29 cellular contexts compared by ENCODE assay signal in the genomic region with DNA sequence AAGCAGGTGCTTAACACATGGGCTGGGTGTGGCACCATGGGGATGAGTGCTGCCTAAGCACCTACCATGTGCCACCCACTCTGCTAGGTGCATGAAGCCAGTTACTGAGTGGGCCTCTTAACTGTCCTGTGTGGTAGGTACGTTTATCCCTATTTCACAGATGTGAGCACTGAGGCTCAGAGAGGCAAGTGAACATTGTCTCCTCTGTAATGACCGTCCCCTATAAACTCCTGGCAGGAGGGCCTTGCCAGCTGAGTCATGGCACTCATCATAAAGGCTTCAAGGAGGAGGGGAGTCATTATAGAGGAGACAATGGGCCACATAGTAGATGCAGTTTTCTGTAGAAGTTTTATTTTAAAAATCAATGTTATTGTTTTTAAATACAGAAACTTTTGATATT.
DNase-seq lines count a peak whose midpoint lies in the region; ATAC-seq, FAIRE-seq and TF ChIP-seq lines count a peak whose summit lies in the region.
"Had no signal": no experiment of that assay in that cellular context is flagged by ENCODE, and none has a peak within 500 bp of the region (broad histone marks: within the 10 kb centered on the region; RNA-seq: fewer than 3 reads in every experiment).

No MANE protein-coding gene starts in this region.

- H3K79me1 ChIP-seq in mesenchymal stem cell (replicated peaks; ENCODE audit: low read length, poor library complexity, severe bottlenecking), result no peaks in the 10 kb centered on the region

- no TSS peak for BruUV-seq in HepG2 (replicated peaks; lab: Mats Ljungman, UMichigan)

- H3K9me3 ChIP-seq in HepG2 (ENCODE audit: low read length) (no peaks in the 10 kb centered on the region), right lobe of liver (no peaks in the 10 kb centered on the region), mesenchymal stem cell (ENCODE audit: control insufficient read depth, low read length) (no peaks in the 10 kb centered on the region)
- H3K9me3 ChIP-seq: A549, adrenal gland, psoas muscle, sigmoid colon, upper lobe of right lung had no signal

- peak overlapping the region; percentile 68 for H3K27ac ChIP-seq in HepG2 (ENCODE audit: extremely low read length, insufficient read depth, low read length)
- no peak overlapping the region for H3K27ac ChIP-seq in right lobe of liver
- H3K27ac ChIP-seq in mesenchymal stem cell (ENCODE audit: low read length, poor library complexity, severe bottlenecking), result no peak overlapping the region
- H3K27ac ChIP-seq: A549, adrenal gland, psoas muscle, sigmoid colon, upper lobe of right lung had no signal

- no peaks in the 10 kb centered on the region; a peak in 1 of 5 replicates for H3K27me3 ChIP-seq in HepG2 (ENCODE audit: control insufficient read depth in 1 of 2, insufficient read depth in 2 of 2, low read length in 2 of 2)
- H3K27me3 ChIP-seq in right lobe of liver, result no peaks in the 10 kb centered on the region
- H3K27me3 ChIP-seq in mesenchymal stem cell (ENCODE audit: control insufficient read depth in 1 of 2, insufficient read depth in 1 of 2, low read length in 2 of 2), result peaks cover 33 to 46% of the 10 kb centered on the region in 2 experiments
- H3K27me3 ChIP-seq: adrenal gland, upper lobe of right lung had no signal

- FAIRE-seq in HepG2 (lab: Jason Lieb, UNC), result no peak
- FAIRE-seq: A549, GM12878, keratinocyte, TTC549 had no signal

- no peak overlapping the region for H4K8ac ChIP-seq in mesenchymal stem cell (ENCODE audit: low read length)

- TF ChIP-seq CTCF in HepG2 (CRISPR knock-in tag; IDR thresholded peaks at IDR 0.05), result no peak
- no peak for TF ChIP-seq CTCF in right lobe of liver (IDR thresholded peaks at IDR 0.05)

- intact Hi-C loops in HepG2 (cut with micrococcal nuclease; ENCODE audit: unreplicated experiment) (no loop called here), right lobe of liver (cut with DNase I) (no loop called here)

- H3K4me3 ChIP-seq in HepG2 (replicated peaks in 1 of 3; ENCODE audit: insufficient read depth in 1 of 3, low read depth in 2 of 3, low read length in 3 of 3), result 0 out of 6 replicates have a peak overlapping the region, but pooled peaks of 1 of the 3 experiments have one; percentile 16
- H3K4me3 ChIP-seq in right lobe of liver, result no peak overlapping the region
- no peak overlapping the region for H3K4me3 ChIP-seq in mesenchymal stem cell (ENCODE audit: insufficient read depth in 1 of 2, low read depth in 1 of 2, low read length in 2 of 2)
- H3K4me3 ChIP-seq: A549, adrenal gland, GM12878, psoas muscle, sigmoid colon, upper lobe of right lung had no signal

- H3K14ac ChIP-seq in mesenchymal stem cell (ENCODE audit: low read length in 2 of 2), result peak overlapping the region in 1 of 2 experiments; percentile 57

- peaks cover 96% of the 10 kb centered on the region for H3K4me1 ChIP-seq in HepG2 (ENCODE audit: insufficient read depth, low read length)
- H3K4me1 ChIP-seq in right lobe of liver, result peaks cover 0 to 23% (median 10%) of the 10 kb centered on the region in 4 donors
- H3K4me1 ChIP-seq in mesenchymal stem cell (ENCODE audit: control insufficient read depth, insufficient read depth, low read depth, low read length), result peaks cover 6% of the 10 kb centered on the region
- H3K4me1 ChIP-seq: A549, adrenal gland, psoas muscle, sigmoid colon, upper lobe of right lung had no signal

- in situ Hi-C loops in HepG2 (cut with HindIII; ENCODE audit: extremely low pct_ligation_motif_present, low pct_unique_long_range_greater_than_20kb), result no loop called here

- no peak overlapping the region for H2BK120ac ChIP-seq in mesenchymal stem cell (ENCODE audit: low read depth, low read length)

- DNase-seq in HepG2 (ENCODE audit: low spot score) (no peak), right lobe of liver (no peak), M059J (ENCODE audit: low read depth) (peak; percentile 29), mesenchymal stem cell (no peak), C1 segment of cervical spinal cord (lab: John Stamatoyannopoulos, UW) (no peak), NCI-H446 (lab: John Stamatoyannopoulos, UW) (no peak), NCI-H774 (lab: John Stamatoyannopoulos, UW) (no peak)
- DNase-seq in stimulated activated CD4-positive, alpha-beta T cell treated with anti-CD3 and anti-CD28 coated beads, Interleukin-2, amount 100 ng/mL, for 24 hours, result no peak
- DNase-seq: activated T-cell treated with anti-CD3 and anti-CD28 coated beads, Interleukin-2, amount 50 U/mL, for 48 hours; adrenal gland; AML-193; CD8-positive, alpha-beta memory T cell; central memory CD4-positive, alpha-beta T cell; IMR-90; left ventricle myocardium superior; naive B cell; NCI-H1092 treated with DMSO at 0.1 percent for 48 hours; NCI-H187; NCI-H510A; occipital lobe; psoas muscle; RPMI8226; sigmoid colon; stimulated activated CD4-positive, alpha-beta T cell treated with anti-CD3 and anti-CD28 coated beads, Interleukin-4, amount 100 ng/mL, for 24 hours; upper lobe of right lung had no signal

- CTCF ChIA-PET in HepG2 (lab: Yijun Ruan, JAX; ENCODE audit: low intra/inter-chr PET ratio, low total read pairs), result no interaction called here

- H3K36me3 ChIP-seq in HepG2 (replicated peaks in 1 of 2; ENCODE audit: control insufficient read depth in 1 of 2, insufficient read depth in 2 of 2, low read length in 2 of 2), result no peaks in the 10 kb centered on the region
- H3K36me3 ChIP-seq in right lobe of liver, result no peaks in the 10 kb centered on the region
- H3K36me3 ChIP-seq in mesenchymal stem cell (ENCODE audit: control insufficient read depth in 1 of 2, insufficient read depth in 2 of 2, low read depth in 1 of 2, low read length in 2 of 2), result no peaks in the 10 kb centered on the region
- H3K36me3 ChIP-seq: adrenal gland, sigmoid colon, upper lobe of right lung had no signal

- no peak overlapping the region for H3K4ac ChIP-seq in mesenchymal stem cell (ENCODE audit: low read depth in 1 of 2, low read length in 2 of 2)

- no peak overlapping the region for H2BK15ac ChIP-seq in mesenchymal stem cell (ENCODE audit: low read depth, poor library complexity, severe bottlenecking)

- TF ChIP-seq POLR2A in HepG2 (IDR thresholded peaks at IDR 0.05; ENCODE audit: insufficient read depth in 1 of 2, low read depth in 2 of 2, low read length in 2 of 2) (no peak), right lobe of liver (IDR thresholded peaks at IDR 0.05) (no peak)

- no peak overlapping the region for H3K18ac ChIP-seq in mesenchymal stem cell (ENCODE audit: low read depth in 1 of 2, low read length in 2 of 2)

- H4K20me1 ChIP-seq in HepG2 (ENCODE audit: insufficient read depth, low read length), result no peaks in the 10 kb centered on the region

- H3K23ac ChIP-seq in mesenchymal stem cell (ENCODE audit: low read length in 2 of 2), result no peak overlapping the region

- peak overlapping the region; percentile 38 for H3K4me2 ChIP-seq in HepG2 (ENCODE audit: low read depth, low read length)
- H3K4me2 ChIP-seq in mesenchymal stem cell (ENCODE audit: low read length, poor library complexity, severe bottlenecking), result no peak overlapping the region
- H3K4me2 ChIP-seq: A549 had no signal

- no peak for TF ChIP-seq RAD21 in HepG2 (CRISPR knock-in tag; IDR thresholded peaks at IDR 0.05)

- H2AFZ ChIP-seq in HepG2 (ENCODE audit: low read length) (no peak overlapping the region), mesenchymal stem cell (ENCODE audit: low read depth, low read length) (no peak overlapping the region)

- peak overlapping the region; percentile 93 for H4K91ac ChIP-seq in mesenchymal stem cell (ENCODE audit: low read length)

- no peaks in the 10 kb centered on the region for H3K79me2 ChIP-seq in HepG2 (ENCODE audit: insufficient read depth, low read length)

- no peak overlapping the region for H2AK5ac ChIP-seq in mesenchymal stem cell (ENCODE audit: low read length, severe bottlenecking)

- no peak overlapping the region for H2BK5ac ChIP-seq in mesenchymal stem cell (ENCODE audit: low read depth, low read length, poor library complexity, severe bottlenecking)

- ATAC-seq in HepG2 (no peak), right lobe of liver (no peak)
- ATAC-seq: A549, GM12878, left ventricle myocardium superior, psoas muscle had no signal

- 80% methylated on average over 1 of the region's 2 CpGs for WGBS in HepG2 (ENCODE audit: low lambda C conversion rate)
- WGBS in right lobe of liver (ENCODE audit: insufficient coverage, low coverage, low lambda C conversion rate, missing lambda C conversion rate), result 82% methylated on average over 2 of the region's 2 CpGs
- WGBS in mesenchymal stem cell, result 85% methylated on average over 2 of the region's 2 CpGs

- H3K9ac ChIP-seq in HepG2 (ENCODE audit: insufficient read depth, low read depth, low read length) (no peak overlapping the region), mesenchymal stem cell (ENCODE audit: low read length) (no peak overlapping the region)

- no peak overlapping the region for H2BK12ac ChIP-seq in mesenchymal stem cell (ENCODE audit: low read length in 2 of 2)

- POLR2A ChIA-PET in HepG2 (lab: Yijun Ruan, JAX), result interaction anchor here (1.0 to 6.8 kb wide), 4 partner anchors 14 to 29 kb away, joined by 3 to 104 read pairs (median 4); no protein-coding TSS in a partner anchor

- TF ChIP-seq EP300 in HepG2 (IDR thresholded peaks at IDR 0.05; ENCODE audit: low read depth in 2 of 2, low read length in 2 of 2) (no peak), HepG2 (CRISPR knock-in tag; IDR thresholded peaks at IDR 0.05; ENCODE audit: borderline replicate concordance) (no peak)

TF ChIP-seq in HepG2, 621 proteins besides CTCF, POLR2A, EP300 and RAD21 (continues in another document):
- TF ChIP-seq ZNF331 (CRISPR knock-in tag; IDR thresholded peaks at IDR 0.05) (0 out of 2 replicates have a peak, but pooled peaks have one; percentile 25), SPEN (CRISPR knock-in tag; IDR thresholded peaks at IDR 0.05; ENCODE audit: low read depth) (0 out of 2 replicates have a peak, but pooled peaks have one; percentile 10), ZNF629 (CRISPR knock-in tag; conservative IDR thresholded peaks at IDR 0.05) (peak; percentile 96), E2F1 (CRISPR knock-in tag; IDR thresholded peaks at IDR 0.05) (no peak), GLI4 (CRISPR knock-in tag; IDR thresholded peaks at IDR 0.05; ENCODE audit: borderline replicate concordance) (no peak), ZMYM3 (CRISPR knock-in tag; IDR thresholded peaks at IDR 0.05) (peak; percentile 73), CHD4 (IDR thresholded peaks at IDR 0.05; ENCODE audit: borderline replicate concordance, low read length) (peak; percentile 53; the same call in 1 of the 2 replicates), ZBTB3 (CRISPR knock-in tag; IDR thresholded peaks at IDR 0.05; ENCODE audit: borderline replicate concordance, low read depth) (0 out of 2 replicates have a peak, but pooled peaks have one; percentile 2)
